Comparison of ENCODE assay signal across 10 cellular contexts in genomic region chr4:151604238-151604637, GRCh38.
DNase-seq lines count a peak whose midpoint lies in the region; ATAC-seq and TF ChIP-seq lines count a peak whose summit lies in the region.
"Had no signal": no experiment of that assay in that cellular context is flagged by ENCODE, and none has a peak within 500 bp of the region (broad histone marks: within the 10 kb centered on the region; RNA-seq: fewer than 3 reads in every experiment).

No MANE protein-coding gene starts in this region.

- in situ Hi-C loops in Panc1 (cut with HindIII; ENCODE audit: low pct_unique_long_range_greater_than_20kb, low sequenced_read_pairs) = no loop called here

- H3K27me3 ChIP-seq in Panc1 (ENCODE audit: control insufficient read depth, insufficient read depth, low read length) = no peaks in the 10 kb centered on the region

- no peaks in the 10 kb centered on the region for H3K9me3 ChIP-seq in Panc1 (ENCODE audit: control insufficient read depth, insufficient read depth, low read depth, low read length)
- H3K9me3 ChIP-seq in T-helper 17 cell (ENCODE audit: control insufficient read depth, low read length, poor library complexity, severe bottlenecking) = no peaks in the 10 kb centered on the region

- H3K36me3 Mint-ChIP-seq in T-helper 17 cell (ENCODE audit: low read depth) (peaks cover 8% of the 10 kb centered on the region), Calu3 (ENCODE audit: insufficient read depth, unreplicated experiment) (peaks cover 4% of the 10 kb centered on the region)
- H3K36me3 Mint-ChIP-seq: stimulated activated effector memory CD8-positive, alpha-beta T cell treated with anti-CD3 and anti-CD28 coated beads, Interleukin-12 subunit alpha, Interleukin-12 subunit beta, amount 100 ng/mL, for 72 hours had no signal

- H3K4me3 ChIP-seq in Panc1 (ENCODE audit: low read depth in 2 of 2, low read length in 2 of 2) = no peak overlapping the region

- no peaks in the 10 kb centered on the region for H3K9me3 Mint-ChIP-seq in Calu3 (ENCODE audit: low read depth, unreplicated experiment)
- H3K9me3 Mint-ChIP-seq: stimulated activated effector memory CD8-positive, alpha-beta T cell treated with anti-CD3 and anti-CD28 coated beads, Interleukin-12 subunit alpha, Interleukin-12 subunit beta, amount 100 ng/mL, for 72 hours had no signal

- H3K4me1 ChIP-seq in Panc1 (ENCODE audit: control insufficient read depth, insufficient read depth, low read length) = no peaks in the 10 kb centered on the region

- CTCF ChIA-PET in Panc1 (lab: Charles Lee) = interaction anchor here (0.5 to 0.7 kb wide), 2 partner anchors 461 to 1175 kb away, joined by 3 read pairs; no protein-coding TSS in a partner anchor
- CTCF ChIA-PET in Calu3 (lab: Charles Lee) = interaction anchor here (0.6 to 1.4 kb wide), 8 partner anchors 40 to 487 kb away, joined by 3 to 5 read pairs (median 4); partner anchors contain the start of gene FHIP1A

- BruUV-seq in Panc1 (replicated peaks; lab: Mats Ljungman, UMichigan) (no TSS peak), Calu3 (replicated peaks; lab: Mats Ljungman, UMichigan) (no TSS peak)

- no peak overlapping the region for H3K27ac ChIP-seq in Panc1 (ENCODE audit: low read length)

- H3K36me3 ChIP-seq in Panc1 (ENCODE audit: control insufficient read depth, insufficient read depth, low read length) = no peaks in the 10 kb centered on the region

- H3K27me3 Mint-ChIP-seq in T-helper 17 cell (peaks cover 23% of the 10 kb centered on the region), Calu3 (ENCODE audit: unreplicated experiment) (no peaks in the 10 kb centered on the region)

- DNase-seq in SIG-M5 treated with dmso at 0.1 percent for 504 hours (lab: John Stamatoyannopoulos, UW; ENCODE audit: unreplicated experiment) (peak; percentile 10), SIG-M5 (lab: John Stamatoyannopoulos, UW) (no peak), Panc1 (ENCODE audit: low read depth, low spot score) (no peak), fibroblast of peridontal ligament (ENCODE audit: extremely low read depth) (peak; percentile 63), stromal cell of bone marrow (ENCODE audit: low read depth) (peak; percentile 13), T-helper 17 cell (no peak), Calu3 (no peak)
- DNase-seq in stimulated activated CD4-positive, alpha-beta T cell treated with anti-CD3 and anti-CD28 coated beads, Interleukin-4, amount 100 ng/mL, for 24 hours = no peak
- DNase-seq: left ventricle myocardium superior had no signal

- H3K4me1 Mint-ChIP-seq in T-helper 17 cell (peaks cover 13% of the 10 kb centered on the region), Calu3 (ENCODE audit: low read depth, unreplicated experiment) (peaks cover 8% of the 10 kb centered on the region)
- H3K4me1 Mint-ChIP-seq: stimulated activated effector memory CD8-positive, alpha-beta T cell treated with anti-CD3 and anti-CD28 coated beads, Interleukin-12 subunit alpha, Interleukin-12 subunit beta, amount 100 ng/mL, for 72 hours had no signal

- intact Hi-C loops in Panc1 (cut with micrococcal nuclease; ENCODE audit: unreplicated experiment) (no loop called here), Calu3 (cut with micrococcal nuclease; ENCODE audit: unreplicated experiment) (loop anchor here (2.0 kb wide), 2 partner anchors 193 to 241 kb away; no protein-coding TSS in a partner anchor)

- H3K4me3 Mint-ChIP-seq in T-helper 17 cell (no peak overlapping the region), Calu3 (ENCODE audit: low read depth, unreplicated experiment) (no peak overlapping the region)
- H3K4me3 Mint-ChIP-seq: stimulated activated effector memory CD8-positive, alpha-beta T cell treated with anti-CD3 and anti-CD28 coated beads, Interleukin-12 subunit alpha, Interleukin-12 subunit beta, amount 100 ng/mL, for 72 hours had no signal

- TF ChIP-seq CTCF in Panc1 (IDR thresholded peaks at IDR 0.05) (peak; percentile 54), Calu3 (IDR thresholded peaks at IDR 0.05; ENCODE audit: unreplicated experiment) (no peak)

- H3K27ac Mint-ChIP-seq in T-helper 17 cell (no peak overlapping the region), Calu3 (ENCODE audit: unreplicated experiment) (no peak overlapping the region)
- H3K27ac Mint-ChIP-seq: stimulated activated effector memory CD8-positive, alpha-beta T cell treated with anti-CD3 and anti-CD28 coated beads, Interleukin-12 subunit alpha, Interleukin-12 subunit beta, amount 100 ng/mL, for 72 hours had no signal

- ATAC-seq in Panc1 = no peak
- ATAC-seq in T-helper 17 cell = no peak
- ATAC-seq: left ventricle myocardium superior; stimulated activated effector memory CD8-positive, alpha-beta T cell treated with anti-CD3 and anti-CD28 coated beads, Interleukin-12 subunit alpha, Interleukin-12 subunit beta, amount 100 ng/mL, for 72 hours had no signal

- POLR2A ChIA-PET in Panc1 (lab: Charles Lee) = interaction anchor here (0.5 kb wide), 1 partner anchor 442 kb away, joined by 5 read pairs; no protein-coding TSS in a partner anchor

Comparison
In these comparisons a context has a peak if more than half of its experiments do, and no peak if none do; other contexts are left out.
1. DNase-seq: peak in SIG-M5 treated with dmso at 0.1 percent for 504 hours (single experiment), fibroblast of peridontal ligament (single experiment) and stromal cell of bone marrow (single experiment); none in SIG-M5 (single experiment), Panc1 (single experiment), stimulated activated CD4-positive, alpha-beta T cell treated with anti-CD3 and anti-CD28 coated beads, Interleukin-4, amount 100 ng/mL, for 24 hours (single experiment), T-helper 17 cell (0 of 3) and Calu3 (single experiment).